Comparison of ENCODE assay signal across 10 cellular contexts in the genomic region with DNA sequence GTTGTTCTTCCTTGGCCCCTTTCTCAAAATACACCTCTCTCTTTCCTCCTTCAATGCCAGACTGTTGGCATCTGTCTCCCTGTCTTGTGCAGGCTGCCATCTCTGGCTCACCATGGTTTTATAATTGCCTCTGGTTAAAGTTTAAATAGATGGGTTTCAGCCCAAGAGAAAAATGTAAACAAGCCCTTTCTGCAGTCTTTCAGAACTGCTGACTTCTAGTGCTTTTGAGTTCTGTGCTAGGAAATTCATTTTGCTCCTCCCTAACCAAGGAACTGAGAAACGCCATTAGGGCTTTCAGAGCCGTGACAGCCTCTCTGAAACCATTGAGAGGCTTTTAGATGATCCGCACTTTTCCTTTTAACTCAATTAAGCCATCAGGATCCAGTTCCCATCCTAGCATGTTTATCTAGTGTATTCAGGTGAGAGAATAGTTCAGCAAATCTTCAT.
DNase-seq lines count a peak whose midpoint lies in the region; ATAC-seq and TF ChIP-seq lines count a peak whose summit lies in the region.
"Had no signal": no experiment of that assay in that cellular context is flagged by ENCODE, and none has a peak within 500 bp of the region (broad histone marks: within the 10 kb centered on the region; RNA-seq: fewer than 3 reads in every experiment).

No MANE protein-coding gene starts in this region.

- H3K9me3 Mint-ChIP-seq in activated CD4-positive, alpha-beta memory T cell treated with anti-CD3 and anti-CD28 coated beads, Interleukin-2, amount 10 ng/mL, durations not matched to agents 7 days and 5 days = no peaks in the 10 kb centered on the region
- H3K9me3 Mint-ChIP-seq: CD4-positive, CD25-positive, alpha-beta regulatory T cell had no signal

- no peak overlapping the region for H3K4me3 Mint-ChIP-seq in activated CD4-positive, alpha-beta memory T cell treated with anti-CD3 and anti-CD28 coated beads, Interleukin-2, amount 10 ng/mL, durations not matched to agents 7 days and 5 days

- POLR2A ChIA-PET in activated CD4-positive, alpha-beta memory T cell treated with anti-CD3 and anti-CD28 coated beads, Interleukin-2, amount 10 ng/mL, durations not matched to agents 7 days and 5 days (lab: Charles Lee) = interaction anchor here (0.9 kb wide), 1 partner anchor 9 kb away, joined by 3 read pairs; no protein-coding TSS in a partner anchor

- no peak for TF ChIP-seq POLR2A in right lobe of liver (IDR thresholded peaks at IDR 0.05)
- no peak for TF ChIP-seq POLR2A in uterus (IDR thresholded peaks at IDR 0.05)

- peaks cover 26% of the 10 kb centered on the region for H3K4me1 Mint-ChIP-seq in activated CD4-positive, alpha-beta memory T cell treated with anti-CD3 and anti-CD28 coated beads, Interleukin-2, amount 10 ng/mL, durations not matched to agents 7 days and 5 days

- 56 to 82% methylated on average over 3 of the region's 3 CpGs for WGBS in heart right ventricle, 2 donors
- 27% methylated on average over 3 of the region's 3 CpGs for WGBS in right lobe of liver (ENCODE audit: insufficient coverage, low coverage, low lambda C conversion rate, missing lambda C conversion rate)

- H3K9me3 ChIP-seq in heart right ventricle = no peaks in the 10 kb centered on the region
- no peaks in the 10 kb centered on the region for H3K9me3 ChIP-seq in right lobe of liver
- no peaks in the 10 kb centered on the region for H3K9me3 ChIP-seq in uterus

- no peaks in the 10 kb centered on the region for H3K36me3 Mint-ChIP-seq in activated CD4-positive, alpha-beta memory T cell treated with anti-CD3 and anti-CD28 coated beads, Interleukin-2, amount 10 ng/mL, durations not matched to agents 7 days and 5 days (ENCODE audit: low read depth)
- H3K36me3 Mint-ChIP-seq: CD4-positive, CD25-positive, alpha-beta regulatory T cell had no signal

- DNase-seq in heart right ventricle (no peak), left cardiac atrium (no peak), right lobe of liver (no peak), uterus (no peak), NCI-H524 (lab: John Stamatoyannopoulos, UW) (no peak)
- no peak for DNase-seq in activated CD4-positive, alpha-beta memory T cell treated with anti-CD3 and anti-CD28 coated beads, Interleukin-2, amount 10 ng/mL, durations not matched to agents 7 days and 5 days
- DNase-seq in activated naive CD4-positive, alpha-beta T cell treated with Interleukin-2 at 50 U/mL for 16 hours = no peak
- DNase-seq: CD4-positive, CD25-positive, alpha-beta regulatory T cell had no signal

- peaks cover 0 to 19% (median 11%) of the 10 kb centered on the region in 9 donors for H3K4me1 ChIP-seq in heart right ventricle
- H3K4me1 ChIP-seq in right lobe of liver = peaks cover 0 to 14% (median 7%) of the 10 kb centered on the region in 4 donors
- H3K4me1 ChIP-seq in uterus = peaks cover 0 to 4% of the 10 kb centered on the region in 2 donors

- CTCF ChIA-PET in activated CD4-positive, alpha-beta memory T cell treated with anti-CD3 and anti-CD28 coated beads, Interleukin-2, amount 10 ng/mL, durations not matched to agents 7 days and 5 days (lab: Charles Lee) = no interaction called here

- no peaks in the 10 kb centered on the region for H3K27me3 Mint-ChIP-seq in activated CD4-positive, alpha-beta memory T cell treated with anti-CD3 and anti-CD28 coated beads, Interleukin-2, amount 10 ng/mL, durations not matched to agents 7 days and 5 days

- no peak overlapping the region for H3K4me3 ChIP-seq in heart right ventricle
- no peak overlapping the region for H3K4me3 ChIP-seq in right lobe of liver
- no peak overlapping the region for H3K4me3 ChIP-seq in uterus

- intact Hi-C loops in heart right ventricle (cut with DNase I) (loop anchor here in 1 of 10 donors (10.0 kb wide), 1 partner anchor 161 kb away; no protein-coding TSS in a partner anchor), left cardiac atrium (cut with DNase I) (no loop called here), right lobe of liver (cut with DNase I) (no loop called here), uterus (cut with DNase I; ENCODE audit: low total_unique reads) (no loop called here)

- H3K27me3 ChIP-seq in heart right ventricle (no peaks in the 10 kb centered on the region), right lobe of liver (no peaks in the 10 kb centered on the region), uterus (no peaks in the 10 kb centered on the region)

- TF ChIP-seq CTCF in heart right ventricle (IDR thresholded peaks at IDR 0.05) = no peak
- no peak for TF ChIP-seq CTCF in right lobe of liver (IDR thresholded peaks at IDR 0.05)
- TF ChIP-seq CTCF in uterus (IDR thresholded peaks at IDR 0.05) = no peak

- H3K27ac Mint-ChIP-seq in activated CD4-positive, alpha-beta memory T cell treated with anti-CD3 and anti-CD28 coated beads, Interleukin-2, amount 10 ng/mL, durations not matched to agents 7 days and 5 days = peak overlapping the region; percentile 23

- H3K27ac ChIP-seq in heart right ventricle = peak overlapping the region in 7 of 10 donors; percentile 5 to 74 (median 50)
- H3K27ac ChIP-seq in right lobe of liver = peak overlapping the region; percentile 59 to 73 (median 70)
- peak overlapping the region; percentile 55 to 81 for H3K27ac ChIP-seq in uterus
- H3K27ac ChIP-seq: epithelial cell of prostate had no signal

- ATAC-seq in heart right ventricle (no peak), left cardiac atrium (no peak), right lobe of liver (peak; percentile 90 to 96 (median 92)), HG03135 (IDR thresholded peaks at IDR 0.05; ENCODE audit: unreplicated experiment) (no peak)

- H3K36me3 ChIP-seq in heart right ventricle (no peaks in the 10 kb centered on the region), right lobe of liver (no peaks in the 10 kb centered on the region), uterus (no peaks in the 10 kb centered on the region)

Comparison
In these comparisons a context has a peak if more than half of its experiments do, and no peak if none do; other contexts are left out.
1. ATAC-seq: peak in right lobe of liver (4 of 4); none in heart right ventricle (0 of 8), left cardiac atrium (0 of 2) and HG03135 (single experiment).
2. Peak in every context shown above with its lines, with median percentiles within 50 percentile points of each other: H3K27ac ChIP-seq.